ENCODE assay signal across 8 cellular contexts in the genomic region with DNA sequence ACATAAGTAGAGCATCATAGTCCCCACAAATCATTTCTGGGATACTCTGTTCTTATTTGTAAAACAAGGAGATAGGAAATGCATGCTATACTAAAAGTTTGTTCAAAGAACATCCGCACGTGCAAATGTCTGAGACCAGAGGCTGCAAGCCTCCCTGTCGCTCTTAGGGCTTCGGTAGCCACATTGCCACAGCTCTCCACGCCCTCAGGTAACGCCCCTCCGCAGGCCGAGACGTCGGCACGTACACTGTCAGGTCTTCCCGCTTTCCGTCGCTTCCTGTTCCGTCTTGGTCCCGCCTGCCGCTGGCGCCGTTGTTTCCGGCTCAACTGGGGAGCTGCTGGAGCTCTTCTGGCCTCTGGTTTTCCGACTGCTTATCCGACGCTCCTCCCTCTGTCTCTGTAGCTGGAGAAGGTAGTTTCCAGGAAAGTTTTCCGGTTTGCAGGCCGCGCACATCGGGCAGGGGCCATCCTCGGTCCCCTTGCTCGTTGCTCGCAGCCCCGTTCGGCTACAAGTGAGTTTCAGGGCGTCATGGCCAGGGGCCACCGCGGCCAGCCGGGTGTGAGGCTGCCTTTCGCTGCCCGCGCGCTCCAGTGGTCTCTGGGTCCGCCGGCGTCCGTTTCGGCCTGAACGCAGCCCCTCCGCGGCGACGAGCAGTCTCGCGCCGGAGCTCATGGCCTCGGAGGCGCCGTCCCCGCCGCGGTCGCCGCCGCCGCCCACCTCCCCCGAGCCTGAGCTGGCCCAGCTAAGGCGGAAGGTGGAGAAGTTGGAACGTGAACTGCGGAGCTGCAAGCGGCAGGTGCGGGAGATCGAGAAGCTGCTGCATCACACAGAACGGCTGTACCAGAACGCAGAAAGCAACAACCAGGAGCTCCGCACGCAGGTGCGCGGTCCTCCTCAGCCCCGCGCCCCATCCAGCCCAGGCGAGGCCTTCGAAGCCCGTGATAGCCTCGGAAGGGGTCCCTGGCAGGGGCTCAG. TPM values are rescaled to one million over a fixed set of nuclear protein-coding genes. Genes with fewer than 3 reads are reported as not detected.
A peak's percentile ranks its signal among the peaks of the same experiment; 100 is the strongest.
DNase-seq lines count a peak whose midpoint lies in the region; ATAC-seq and TF ChIP-seq lines count a peak whose summit lies in the region.

A gene with protein sequence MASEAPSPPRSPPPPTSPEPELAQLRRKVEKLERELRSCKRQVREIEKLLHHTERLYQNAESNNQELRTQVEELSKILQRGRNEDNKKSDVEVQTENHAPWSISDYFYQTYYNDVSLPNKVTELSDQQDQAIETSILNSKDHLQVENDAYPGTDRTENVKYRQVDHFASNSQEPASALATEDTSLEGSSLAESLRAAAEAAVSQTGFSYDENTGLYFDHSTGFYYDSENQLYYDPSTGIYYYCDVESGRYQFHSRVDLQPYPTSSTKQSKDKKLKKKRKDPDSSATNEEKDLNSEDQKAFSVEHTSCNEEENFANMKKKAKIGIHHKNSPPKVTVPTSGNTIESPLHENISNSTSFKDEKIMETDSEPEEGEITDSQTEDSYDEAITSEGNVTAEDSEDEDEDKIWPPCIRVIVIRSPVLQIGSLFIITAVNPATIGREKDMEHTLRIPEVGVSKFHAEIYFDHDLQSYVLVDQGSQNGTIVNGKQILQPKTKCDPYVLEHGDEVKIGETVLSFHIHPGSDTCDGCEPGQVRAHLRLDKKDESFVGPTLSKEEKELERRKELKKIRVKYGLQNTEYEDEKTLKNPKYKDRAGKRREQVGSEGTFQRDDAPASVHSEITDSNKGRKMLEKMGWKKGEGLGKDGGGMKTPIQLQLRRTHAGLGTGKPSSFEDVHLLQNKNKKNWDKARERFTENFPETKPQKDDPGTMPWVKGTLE (plus strand): TSS at position 308 of the 975 bp plus-strand sequence. CDS start 363 bp downstream, at position 671.

- H3K36me3 ChIP-seq in MG63 = peaks cover 3% of the 10 kb centered on the region

- peak within 1 kb of the TSS in 2 of 3 experiments; percentile 93 to 95; a peak in 3 of 7 replicates for H3K27ac Mint-ChIP-seq in H9
- peak within 1 kb of the TSS; percentile 99 for H3K27ac Mint-ChIP-seq in nephron progenitor cell
- H3K27ac Mint-ChIP-seq in stimulated activated naive CD8-positive, alpha-beta T cell treated with anti-CD3 and anti-CD28 coated beads, Interleukin-15, amount 100 ng/mL, for 72 hours = peak within 1 kb of the TSS; percentile 91 to 97

- H3K23me2 ChIP-seq in H9 (ENCODE audit: insufficient read length, low read depth, low read length, poor library complexity, severe bottlenecking) = peaks cover 7% of the 10 kb centered on the region

- peaks cover 5 to 11% of the 10 kb centered on the region in 2 experiments; a peak in 3 of 4 replicates for H3K4me1 Mint-ChIP-seq in H9
- peaks cover 24% of the 10 kb centered on the region for H3K4me1 Mint-ChIP-seq in nephron progenitor cell
- peaks cover 26% of the 10 kb centered on the region for H3K4me1 Mint-ChIP-seq in stimulated activated naive CD8-positive, alpha-beta T cell treated with anti-CD3 and anti-CD28 coated beads, Interleukin-15, amount 100 ng/mL, for 72 hours

- no peaks in the 10 kb centered on the region for H3K4me1 ChIP-seq in H9 (ENCODE audit: insufficient read depth, low read length)

- peak within 1 kb of the TSS; percentile 92 for H3K4me3 ChIP-seq in MG63

- no peak for TF ChIP-seq CTCF in H9 (conservative IDR thresholded peaks at IDR 0.05)
- no peak for TF ChIP-seq CTCF in nephron progenitor cell (IDR thresholded peaks at IDR 0.05)

- H3K23ac ChIP-seq in H9 (ENCODE audit: insufficient read length, low read depth, low read length) = no peak within 1 kb of the TSS

- H2BK15ac ChIP-seq in H9 (ENCODE audit: low read depth, low read length) = no peak within 1 kb of the TSS

- WGBS in H9 (ENCODE audit: extremely low coverage, insufficient read length, low lambda C conversion rate) = no CpG with 5 or more reads among the region's 82 CpGs

- H3K79me2 ChIP-seq in H9 (ENCODE audit: insufficient read depth, low read length) = no peaks in the 10 kb centered on the region

- H2BK5ac ChIP-seq in H9 (ENCODE audit: insufficient read length, low read length) = no peak within 1 kb of the TSS

- peak within 1 kb of the TSS; percentile 68; the same call in 1 of the 2 replicates for H3K14ac ChIP-seq in H9 (ENCODE audit: insufficient read depth, low read length)

- no peak within 1 kb of the TSS for H4K8ac ChIP-seq in H9 (replicated peaks; ENCODE audit: insufficient read length, low read depth, low read length)

- H2AK5ac ChIP-seq in H9 (ENCODE audit: insufficient read length, low read length) = no peak within 1 kb of the TSS

- H3K36me3 Mint-ChIP-seq in H9 (ENCODE audit: insufficient read depth in 1 of 3, low read depth in 3 of 3) (peaks cover 15 to 25% (median 17%) of the 10 kb centered on the region in 3 experiments), nephron progenitor cell (ENCODE audit: low read depth) (peaks cover 32% of the 10 kb centered on the region)

- H2BK120ac ChIP-seq in H9 (ENCODE audit: low read depth, low read length, poor library complexity, severe bottlenecking) = no peak within 1 kb of the TSS

- peak within 1 kb of the TSS; percentile 43 for H3K9ac ChIP-seq in H9 (ENCODE audit: extremely low read depth, insufficient read length, low read length)

- H3K9me3 Mint-ChIP-seq in H9 = peaks cover 24 to 25% of the 10 kb centered on the region in 2 experiments
- peaks cover 39% of the 10 kb centered on the region for H3K9me3 Mint-ChIP-seq in nephron progenitor cell
- H3K9me3 Mint-ChIP-seq in stimulated activated naive CD8-positive, alpha-beta T cell treated with anti-CD3 and anti-CD28 coated beads, Interleukin-15, amount 100 ng/mL, for 72 hours = peaks cover 17 to 32% of the 10 kb centered on the region in 2 donors

- H3K27me3 ChIP-seq in H9 (ENCODE audit: insufficient read depth, low read length) = no peaks in the 10 kb centered on the region
- H3K27me3 ChIP-seq in MG63 = no peaks in the 10 kb centered on the region

- H3K9me3 ChIP-seq in H9 (ENCODE audit: control insufficient read depth, low read depth, low read length) (peaks cover 19% of the 10 kb centered on the region), MG63 (peaks cover 16% of the 10 kb centered on the region)

- H3K79me1 ChIP-seq in H9 (ENCODE audit: insufficient read depth, low read depth, low read length, poor library complexity, severe bottlenecking) = no peaks in the 10 kb centered on the region

- peak within 1 kb of the TSS; percentile 47 for H3K18ac ChIP-seq in H9 (ENCODE audit: insufficient read length, low read depth, low read length)

- H3T11ph ChIP-seq in H9 (ENCODE audit: low read length) = no peak within 1 kb of the TSS

- no peak within 1 kb of the TSS for H3K27ac ChIP-seq in H9 (ENCODE audit: insufficient read length, low read depth, low read length)

- no peak within 1 kb of the TSS for H3K56ac ChIP-seq in H9 (ENCODE audit: insufficient read length, low read depth, low read length)

- DNase-seq in ELR (ENCODE audit: low read depth) (peak; percentile 96), H9 (peak; percentile 94), MG63 (peak; percentile 95), SIG-M5 (lab: John Stamatoyannopoulos, UW) (peak; percentile 78), activated gamma-delta T cell treated with Interleukin-2 at 50 U/mL for 16 hours (peak; percentile 89), fibroblast of the conjunctiva (ENCODE audit: low read depth) (peak; percentile 85), nephron progenitor cell (peak; percentile 74)
- peak; percentile 83 to 91 for DNase-seq in stimulated activated naive CD8-positive, alpha-beta T cell treated with anti-CD3 and anti-CD28 coated beads, Interleukin-15, amount 100 ng/mL, for 72 hours

- H3K4me3 Mint-ChIP-seq in H9 (peak within 1 kb of the TSS; percentile 82 to 87), nephron progenitor cell (peak within 1 kb of the TSS; percentile 95)
- H3K4me3 Mint-ChIP-seq in stimulated activated naive CD8-positive, alpha-beta T cell treated with anti-CD3 and anti-CD28 coated beads, Interleukin-15, amount 100 ng/mL, for 72 hours = peak within 1 kb of the TSS; percentile 94 to 95

- ATAC-seq in stimulated activated naive CD8-positive, alpha-beta T cell treated with anti-CD3 and anti-CD28 coated beads, Interleukin-15, amount 100 ng/mL, for 72 hours = peak; percentile 99

- no peak within 1 kb of the TSS for H2AFZ ChIP-seq in H9 (ENCODE audit: low read length)

- no peaks in the 10 kb centered on the region for H4K20me1 ChIP-seq in H9 (ENCODE audit: control insufficient read depth, insufficient read depth, insufficient read length)

- peak within 1 kb of the TSS; percentile 50 for H3K4me2 ChIP-seq in H9 (ENCODE audit: insufficient read depth, insufficient read length, low read length)

- no peak within 1 kb of the TSS for H3K4ac ChIP-seq in H9 (ENCODE audit: low read depth, low read length)

- H4K5ac ChIP-seq in H9 (ENCODE audit: insufficient read length, low read depth, low read length) = no peak within 1 kb of the TSS

- H4K91ac ChIP-seq in H9 (ENCODE audit: insufficient read length, low read depth, low read length) = no peak within 1 kb of the TSS

- no peak within 1 kb of the TSS for H2BK20ac ChIP-seq in H9 (ENCODE audit: low read depth, low read length, poor library complexity, severe bottlenecking)

- H3K27me3 Mint-ChIP-seq in H9 (ENCODE audit: low read depth) (peaks cover 33% of the 10 kb centered on the region), nephron progenitor cell (ENCODE audit: low read depth, poor library complexity) (peaks cover 31% of the 10 kb centered on the region)
- no peaks in the 10 kb centered on the region for H3K27me3 Mint-ChIP-seq in stimulated activated naive CD8-positive, alpha-beta T cell treated with anti-CD3 and anti-CD28 coated beads, Interleukin-15, amount 100 ng/mL, for 72 hours

- H2BK12ac ChIP-seq in H9 (ENCODE audit: insufficient read length, low read depth, low read length) = no peak within 1 kb of the TSS

RNA-seq across cellular contexts. Expression of the gene that starts here (rescaled TPM):
- total RNA-seq in H9 (2021) = 13.6 and 14.8 TPM in 2 replicates
- total RNA-seq in MG63 (2014; rRNA removed; shearing (Covaris generic); ENCODE audit: low replicate concordance) = 16.0 and 19.5 TPM in 2 replicates
